In the genomic region with DNA sequence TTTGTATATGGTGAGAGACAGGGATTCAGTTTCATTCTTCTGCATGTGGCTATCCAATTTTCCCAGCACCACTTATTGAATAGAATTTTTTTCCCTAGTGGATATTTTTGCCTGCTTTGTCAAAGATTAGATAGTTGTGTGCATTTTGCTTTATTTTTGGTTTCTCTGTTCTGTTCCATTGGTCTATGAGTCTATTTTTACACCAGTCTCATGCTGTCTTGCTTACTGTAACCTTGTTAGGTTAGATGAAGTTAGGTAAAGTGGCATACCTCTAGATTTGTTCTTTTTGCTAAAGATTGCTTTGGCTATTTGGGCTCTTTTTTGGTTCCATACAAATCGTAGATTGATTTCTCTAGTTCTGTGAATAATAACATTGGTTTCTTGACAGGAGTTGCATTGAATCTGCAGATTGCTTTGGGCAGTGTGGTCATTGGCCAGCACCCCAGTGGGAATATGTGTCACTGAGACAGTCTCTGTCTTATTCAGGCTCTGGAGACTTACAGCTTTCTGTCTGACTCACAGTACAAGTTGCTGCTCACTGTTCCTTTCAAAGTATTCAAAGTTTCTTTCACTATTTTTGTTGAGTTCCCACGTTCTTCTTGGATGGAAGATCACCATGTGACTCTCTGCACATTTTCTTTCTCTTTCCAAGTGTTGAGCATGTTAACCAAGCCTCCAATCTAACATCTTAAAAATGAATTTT, we compare ENCODE assay signal across 14 cellular contexts.
DNase-seq lines count a peak whose midpoint lies in the region; FAIRE-seq and TF ChIP-seq lines count a peak whose summit lies in the region.
"Had no signal": no experiment of that assay in that cellular context is flagged by ENCODE, and none has a peak within 500 bp of the region (broad histone marks: within the 10 kb centered on the region; RNA-seq: fewer than 3 reads in every experiment).

No MANE protein-coding gene starts in this region.

- TF ChIP-seq CTCF in epithelial cell of proximal tubule (conservative IDR thresholded peaks at IDR 0.05; ENCODE audit: low read depth, low read length) (no peak), BE2C (IDR thresholded peaks at IDR 0.05; ENCODE audit: low read depth, low read length) (no peak), A673 (conservative IDR thresholded peaks at IDR 0.05; ENCODE audit: low read depth, low read length) (no peak)

- FAIRE-seq in RCC 7860 (lab: Jason Lieb, UNC) (peak; percentile 65), small intestine (lab: Jason Lieb, UNC) (no peak)

- no peak overlapping the region for H3K27ac ChIP-seq in small intestine (ENCODE audit: low read depth in 1 of 2, low read length in 1 of 2)
- H3K27ac ChIP-seq in A673 (ENCODE audit: low read depth, low read length, poor library complexity, severe bottlenecking) = no peak overlapping the region
- H3K27ac ChIP-seq: cardiac muscle cell, neutrophil, SK-N-MC had no signal

- POLR2A ChIA-PET in A673 (lab: Charles Lee; ENCODE audit: low non-redundant PET) = no interaction called here

- DNase-seq in Daoy (ENCODE audit: low read depth) = peak; percentile 7
- DNase-seq in RCC 7860 (ENCODE audit: low spot score) = peak; percentile 34
- DNase-seq in epithelial cell of proximal tubule (ENCODE audit: low read depth) = peak; percentile 56
- DNase-seq in myocyte (ENCODE audit: low read depth) = peak; percentile 52
- DNase-seq in KG1 (lab: John Stamatoyannopoulos, UW) = no peak
- no peak for DNase-seq in BE2C
- DNase-seq in small intestine = no peak
- no peak for DNase-seq in A673 (ENCODE audit: low spot score)
- DNase-seq: activated gamma-delta T cell, MM.1S, spleen had no signal

- no peaks in the 10 kb centered on the region for H3K27me3 ChIP-seq in BE2C
- no peaks in the 10 kb centered on the region for H3K27me3 ChIP-seq in small intestine (ENCODE audit: control insufficient read depth in 2 of 2, insufficient read depth in 2 of 2, low read length in 2 of 2)
- H3K27me3 ChIP-seq in A673 (replicated peaks; ENCODE audit: insufficient read depth, low read depth, low read length, poor library complexity) = no peaks in the 10 kb centered on the region
- H3K27me3 ChIP-seq: cardiac muscle cell, neutrophil, spleen had no signal

- H3K4me3 ChIP-seq in epithelial cell of proximal tubule (ENCODE audit: low read depth, low read length) = no peak overlapping the region
- no peak overlapping the region for H3K4me3 ChIP-seq in BE2C (ENCODE audit: low read depth, low read length)
- H3K4me3 ChIP-seq in small intestine (ENCODE audit: low read depth in 1 of 2, low read length in 2 of 2) = no peak overlapping the region
- no peak overlapping the region for H3K4me3 ChIP-seq in A673 (ENCODE audit: low read depth, low read length, poor library complexity, severe bottlenecking)
- H3K4me3 ChIP-seq: cardiac muscle cell, SK-N-MC, spleen had no signal

- 41 to 59% (median 45%) methylated on average over 2 of the region's 2 CpGs for WGBS in small intestine, 3 donors

- no peaks in the 10 kb centered on the region for H3K9me3 ChIP-seq in BE2C
- H3K9me3 ChIP-seq in small intestine (ENCODE audit: control insufficient read depth, low read depth) = no peaks in the 10 kb centered on the region
- H3K9me3 ChIP-seq in A673 (ENCODE audit: low read depth, low read length, poor library complexity, severe bottlenecking) = no peaks in the 10 kb centered on the region
- H3K9me3 ChIP-seq: neutrophil had no signal

- intact Hi-C loops in A673 (cut with micrococcal nuclease; ENCODE audit: unreplicated experiment) = no loop called here

- no peaks in the 10 kb centered on the region for H3K36me3 ChIP-seq in BE2C
- no peaks in the 10 kb centered on the region for H3K36me3 ChIP-seq in small intestine (ENCODE audit: control insufficient read depth in 2 of 2, insufficient read depth in 2 of 2, low read length in 2 of 2)
- no peaks in the 10 kb centered on the region for H3K36me3 ChIP-seq in A673 (ENCODE audit: insufficient read depth, low read length, poor library complexity, severe bottlenecking)
- H3K36me3 ChIP-seq: cardiac muscle cell, neutrophil, spleen had no signal

- no TSS peak for BruUV-seq in A673 (replicated peaks; lab: Mats Ljungman, UMichigan)

- CTCF ChIA-PET in A673 (lab: Charles Lee) = no interaction called here

- H3K4me1 ChIP-seq in BE2C = peaks cover 3% of the 10 kb centered on the region; the same call in 1 of the 2 replicates
- no peaks in the 10 kb centered on the region for H3K4me1 ChIP-seq in small intestine (ENCODE audit: control insufficient read depth in 2 of 2, insufficient read depth in 1 of 2, low read depth in 1 of 2, low read length in 1 of 2)
- no peaks in the 10 kb centered on the region for H3K4me1 ChIP-seq in A673 (ENCODE audit: insufficient read depth, low read length, poor library complexity, severe bottlenecking)

Comparison
In these comparisons a context has a peak if more than half of its experiments do, and no peak if none do; other contexts are left out.
1. DNase-seq: peak in Daoy (single experiment), RCC 7860 (single experiment), epithelial cell of proximal tubule (single experiment) and myocyte (single experiment); none in KG1 (single experiment), BE2C (single experiment), small intestine (single experiment) and A673 (single experiment).